In genomic region chr6:110949679-110950285, GRCh38 we compare ENCODE assay signal across 8 cellular contexts. TPM values are rescaled to one million over a fixed set of nuclear protein-coding genes. Genes with fewer than 3 reads are reported as not detected.
DNase-seq lines count a peak whose midpoint lies in the region; ATAC-seq, FAIRE-seq and TF ChIP-seq lines count a peak whose summit lies in the region.

No MANE protein-coding gene starts in this region.

- ATAC-seq in heart right ventricle (peak in 1 of 8 donors; percentile 19), left ventricle myocardium superior (no peak), foreskin keratinocyte (no peak), GM19463 (IDR thresholded peaks at IDR 0.05; ENCODE audit: unreplicated experiment) (no peak)

- 48 to 58% methylated on average over 8 of the region's 8 CpGs for WGBS in heart right ventricle, 2 donors
- WGBS in suprapubic skin, result 30% methylated on average over 8 of the region's 8 CpGs

- intact Hi-C loops in heart right ventricle (cut with DNase I) (loop anchor here (1.0 to 10.0 kb wide), 12 partner anchors 65 to 423 kb away; partner anchors contain the start of genes AMD1 (in 3 of the 10) and CDK19 (in 3 of the 10)), left ventricle myocardium superior (cut with micrococcal nuclease) (loop anchor here (10.0 kb wide), 1 partner anchor 425 kb away; no protein-coding TSS in a partner anchor)

- DNase-seq in heart right ventricle (no peak), left ventricle myocardium superior (no peak), RPMI7951 (ENCODE audit: low read depth) (peak; percentile 33), foreskin keratinocyte (no peak), suprapubic skin (ENCODE audit: low spot score in 2 of 2) (no peak), DMS114 treated with DMSO at 0.1 percent for 48 hours (lab: John Stamatoyannopoulos, UW; ENCODE audit: unreplicated experiment) (no peak), HTR-8/SVneo (ENCODE audit: insufficient read length, low spot score) (no peak)

- H3K27ac ChIP-seq in heart right ventricle, result no peak overlapping the region
- no peak overlapping the region for H3K27ac ChIP-seq in foreskin keratinocyte
- H3K27ac ChIP-seq in suprapubic skin, result no peak overlapping the region

- H3K9me3 ChIP-seq in heart right ventricle, result no peaks in the 10 kb centered on the region
- H3K9me3 ChIP-seq in suprapubic skin, result no peaks in the 10 kb centered on the region

- no peak for TF ChIP-seq POLR2A in suprapubic skin (IDR thresholded peaks at IDR 0.05)

- TF ChIP-seq CTCF in heart right ventricle (IDR thresholded peaks at IDR 0.05), result peak; percentile 19 to 70 (median 56)
- TF ChIP-seq CTCF in foreskin keratinocyte (conservative IDR thresholded peaks at IDR 0.05), result peak; percentile 70
- peak; percentile 26 to 43 for TF ChIP-seq CTCF in suprapubic skin (IDR thresholded peaks at IDR 0.05)

- H3K4me1 ChIP-seq in heart right ventricle, result peaks cover 0 to 10% (median 0%) of the 10 kb centered on the region in 9 donors
- peaks cover 17% of the 10 kb centered on the region for H3K4me1 ChIP-seq in foreskin keratinocyte
- H3K4me1 ChIP-seq in suprapubic skin, result peaks cover 10% of the 10 kb centered on the region

- no peaks in the 10 kb centered on the region for H3K27me3 ChIP-seq in heart right ventricle
- no peaks in the 10 kb centered on the region for H3K27me3 ChIP-seq in foreskin keratinocyte
- no peaks in the 10 kb centered on the region for H3K27me3 ChIP-seq in suprapubic skin

- H3K4me3 ChIP-seq in heart right ventricle, result no peak overlapping the region
- no peak overlapping the region for H3K4me3 ChIP-seq in suprapubic skin

- no peak for TF ChIP-seq EP300 in suprapubic skin (IDR thresholded peaks at IDR 0.05)

- H3K36me3 ChIP-seq in heart right ventricle (no peaks in the 10 kb centered on the region), suprapubic skin (no peaks in the 10 kb centered on the region)

- no peak for FAIRE-seq in HTR-8/SVneo (lab: Jason Lieb, UNC)

RNA-seq across cellular contexts. Expression of gene GTF3C6, which starts 8.7 kb away (rescaled TPM):
- 100 to 1,000 TPM in 8 of 10 donors, 10 to 100 TPM in 2; 96.0 to 128 (median 107) TPM for total RNA-seq in heart right ventricle
- polyA plus RNA-seq in heart right ventricle, result 100 to 1,000 TPM in 1 of 2 donors, 10 to 100 TPM in 1; 95.9 to 102 TPM
- 116 TPM for total RNA-seq in left ventricle myocardium superior
- total RNA-seq in RPMI7951 (2014; rRNA removed; shearing (Covaris generic)), result 106 and 116 TPM in 2 replicates
- total RNA-seq in foreskin keratinocyte, result 69.7 and 73.0 TPM in 2 replicates
- 88.6 and 88.8 TPM in 2 replicates for polyA plus RNA-seq in foreskin keratinocyte
- 10 to 100 TPM; 11.0 to 24.6 (median 22.0) TPM for total RNA-seq in suprapubic skin

RNA-seq across cellular contexts. Expression of gene RPF2, which starts 32.1 kb away (rescaled TPM):
- total RNA-seq in heart right ventricle, result 10 to 100 TPM; 16.7 to 29.8 (median 22.0) TPM
- 10 to 100 TPM; 29.7 to 39.2 TPM for polyA plus RNA-seq in heart right ventricle
- total RNA-seq in left ventricle myocardium superior, result 27.3 TPM
- 55.0 and 66.9 TPM in 2 replicates for total RNA-seq in RPMI7951 (2014; rRNA removed; shearing (Covaris generic))
- 44.1 and 44.3 TPM in 2 replicates for total RNA-seq in foreskin keratinocyte
- 32.2 and 44.4 TPM in 2 replicates for polyA plus RNA-seq in foreskin keratinocyte
- 10 to 100 TPM; 13.3 to 22.7 (median 15.9) TPM for total RNA-seq in suprapubic skin
